In the genomic region with DNA sequence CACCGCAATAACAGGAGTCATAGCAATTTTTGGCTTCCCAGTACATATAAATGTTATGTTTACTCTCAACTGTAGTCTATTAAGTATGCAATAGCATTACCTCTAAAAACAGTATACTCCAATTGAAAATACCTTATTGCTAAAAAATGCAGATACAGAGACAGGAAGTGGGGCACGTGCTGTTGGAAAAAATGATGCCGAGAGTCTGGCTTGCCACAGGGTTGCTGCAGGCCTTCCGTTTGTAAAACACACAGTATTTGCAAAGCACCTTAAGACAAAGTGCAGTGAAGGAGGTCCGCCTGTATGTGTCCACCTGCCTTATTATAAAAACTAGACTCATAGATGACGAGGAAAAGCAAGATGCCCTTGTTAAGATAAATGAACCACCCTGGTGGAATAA, we compare ENCODE assay signal across 15 cellular contexts. TPM values are rescaled to one million over a fixed set of nuclear protein-coding genes. Genes with fewer than 3 reads are reported as not detected.
DNase-seq lines count a peak whose midpoint lies in the region; ATAC-seq and TF ChIP-seq lines count a peak whose summit lies in the region.
"Had no signal": no experiment of that assay in that cellular context is flagged by ENCODE, and none has a peak within 500 bp of the region (broad histone marks: within the 10 kb centered on the region; RNA-seq: fewer than 3 reads in every experiment).

No MANE protein-coding gene starts in this region.

- peaks cover 73% of the 10 kb centered on the region for H3K36me3 ChIP-seq in KOPT-K1 (ENCODE audit: insufficient read depth, low read length)

- H3K9me3 ChIP-seq in KOPT-K1 (ENCODE audit: insufficient read depth, low read length, poor library complexity, severe bottlenecking) = no peaks in the 10 kb centered on the region
- H3K9me3 ChIP-seq: lower lobe of right lung had no signal

- peak overlapping the region; percentile 47 for H3K27ac Mint-ChIP-seq in activated naive CD4-positive, alpha-beta T cell treated with anti-CD3 and anti-CD28 coated beads, Interleukin-2, amount 10 ng/mL, durations not matched to agents 7 days and 5 days
- H3K27ac Mint-ChIP-seq in activated naive CD8-positive, alpha-beta T cell = peak overlapping the region; percentile 77
- H3K27ac Mint-ChIP-seq in osteocyte (ENCODE audit: unreplicated experiment) = no peak overlapping the region

- TF ChIP-seq CTCF in osteocyte (IDR thresholded peaks at IDR 0.05) = no peak

- CTCF ChIA-PET in activated naive CD4-positive, alpha-beta T cell treated with anti-CD3 and anti-CD28 coated beads, Interleukin-2, amount 10 ng/mL, durations not matched to agents 7 days and 5 days (lab: Charles Lee) = no interaction called here

- H3K27ac ChIP-seq in KOPT-K1 (ENCODE audit: low read depth, low read length, poor library complexity, severe bottlenecking) = peak overlapping the region; percentile 94
- H3K27ac ChIP-seq: lower lobe of right lung, parathyroid adenoma had no signal

- H3K4me1 Mint-ChIP-seq in activated naive CD4-positive, alpha-beta T cell treated with anti-CD3 and anti-CD28 coated beads, Interleukin-2, amount 10 ng/mL, durations not matched to agents 7 days and 5 days = peaks cover 67% of the 10 kb centered on the region
- peaks cover 52% of the 10 kb centered on the region for H3K4me1 Mint-ChIP-seq in activated naive CD8-positive, alpha-beta T cell (ENCODE audit: low read depth)
- peaks cover 14% of the 10 kb centered on the region for H3K4me1 Mint-ChIP-seq in osteocyte (ENCODE audit: unreplicated experiment)

- ATAC-seq in stimulated activated naive CD8-positive, alpha-beta T cell treated with anti-CD3 and anti-CD28 coated beads, Interleukin-15, Interleukin-2, amounts not matched to agents 100 U/mL and 50 U/mL, for 24 hours = no peak
- ATAC-seq: lower lobe of right lung, sciatic nerve had no signal

- H3K36me3 Mint-ChIP-seq in activated naive CD4-positive, alpha-beta T cell treated with anti-CD3 and anti-CD28 coated beads, Interleukin-2, amount 10 ng/mL, durations not matched to agents 7 days and 5 days = peaks cover 53% of the 10 kb centered on the region
- H3K36me3 Mint-ChIP-seq in activated naive CD8-positive, alpha-beta T cell = peaks cover 10% of the 10 kb centered on the region
- peaks cover 35% of the 10 kb centered on the region for H3K36me3 Mint-ChIP-seq in osteocyte (ENCODE audit: unreplicated experiment)

- DNase-seq in activated naive CD4-positive, alpha-beta T cell treated with anti-CD3 and anti-CD28 coated beads, Interleukin-2, amount 10 ng/mL, durations not matched to agents 7 days and 5 days = peak; percentile 51
- DNase-seq in activated naive CD4-positive, alpha-beta T cell treated with anti-CD3 and anti-CD28 coated beads, Interleukin-2, amount 50 U/mL, for 16 hours = no peak
- DNase-seq in stimulated activated naive CD8-positive, alpha-beta T cell treated with anti-CD3 and anti-CD28 coated beads, Interleukin-15, Interleukin-2, amounts not matched to agents 100 U/mL and 50 U/mL, for 24 hours = peak; percentile 45
- no peak for DNase-seq in AG08396 (ENCODE audit: low spot score)
- DNase-seq in NCI-H1105 treated with DMSO at 0.1 percent for 48 hours (lab: John Stamatoyannopoulos, UW) = no peak
- no peak for DNase-seq in osteocyte (ENCODE audit: extremely low spot score, unreplicated experiment)
- DNase-seq: activated gamma-delta T cell, lower lobe of right lung, NCI-H1436, NCI-H526 had no signal

- no peaks in the 10 kb centered on the region for H3K9me3 Mint-ChIP-seq in activated naive CD4-positive, alpha-beta T cell treated with anti-CD3 and anti-CD28 coated beads, Interleukin-2, amount 10 ng/mL, durations not matched to agents 7 days and 5 days
- no peaks in the 10 kb centered on the region for H3K9me3 Mint-ChIP-seq in activated naive CD8-positive, alpha-beta T cell (ENCODE audit: low read depth)
- no peaks in the 10 kb centered on the region for H3K9me3 Mint-ChIP-seq in osteocyte (ENCODE audit: unreplicated experiment)
- H3K9me3 Mint-ChIP-seq: CD4-positive, alpha-beta memory T cell had no signal

- H3K4me3 Mint-ChIP-seq in activated naive CD4-positive, alpha-beta T cell treated with anti-CD3 and anti-CD28 coated beads, Interleukin-2, amount 10 ng/mL, durations not matched to agents 7 days and 5 days = no peak overlapping the region
- no peak overlapping the region for H3K4me3 Mint-ChIP-seq in activated naive CD8-positive, alpha-beta T cell
- no peak overlapping the region for H3K4me3 Mint-ChIP-seq in osteocyte (ENCODE audit: unreplicated experiment)

- no peaks in the 10 kb centered on the region for H3K27me3 Mint-ChIP-seq in activated naive CD4-positive, alpha-beta T cell treated with anti-CD3 and anti-CD28 coated beads, Interleukin-2, amount 10 ng/mL, durations not matched to agents 7 days and 5 days
- no peaks in the 10 kb centered on the region for H3K27me3 Mint-ChIP-seq in activated naive CD8-positive, alpha-beta T cell
- no peaks in the 10 kb centered on the region for H3K27me3 Mint-ChIP-seq in osteocyte (ENCODE audit: unreplicated experiment)
- H3K27me3 Mint-ChIP-seq: CD4-positive, alpha-beta memory T cell had no signal

RNA-seq across cellular contexts. Expression of a gene that starts 23.5 kb away (rescaled TPM):
- total RNA-seq in osteocyte = 621 and 679 TPM in 2 replicates

RNA-seq across cellular contexts. Expression of a gene that starts 37.3 kb away (rescaled TPM):
- total RNA-seq in osteocyte = 0.76 TPM in 1 of 2 replicates, not detected in the other

Comparison
In these comparisons a context has a peak if more than half of its experiments do, and no peak if none do; other contexts are left out.
1. DNase-seq: peak in activated naive CD4-positive, alpha-beta T cell treated with anti-CD3 and anti-CD28 coated beads, Interleukin-2, amount 10 ng/mL, durations not matched to agents 7 days and 5 days (single experiment) and stimulated activated naive CD8-positive, alpha-beta T cell treated with anti-CD3 and anti-CD28 coated beads, Interleukin-15, Interleukin-2, amounts not matched to agents 100 U/mL and 50 U/mL, for 24 hours (single experiment); none in activated naive CD4-positive, alpha-beta T cell treated with anti-CD3 and anti-CD28 coated beads, Interleukin-2, amount 50 U/mL, for 16 hours (single experiment), AG08396 (single experiment), NCI-H1105 treated with DMSO at 0.1 percent for 48 hours (single experiment) and osteocyte (single experiment).